ENCODE assay signal across 1 cellular context in genomic region chr10:100286051-100287033, GRCh38.
A peak's percentile ranks its signal among the peaks of the same experiment; 100 is the strongest.
TF ChIP-seq lines count a peak whose summit lies in the region.

BLOC1S2 (minus strand) TSS chr10:100286680; CDS start chr10:100286659, 21 bp downstream.

TF ChIP-seq in HepG2, 621 proteins besides CTCF, POLR2A, EP300 and RAD21 (continued from another document and continues in another):
- TF ChIP-seq E2F1 (CRISPR knock-in tag; IDR thresholded peaks at IDR 0.05): 0 out of 2 replicates have a peak, but pooled peaks have one; percentile 39
- TF ChIP-seq ZBTB20 (CRISPR knock-in tag; IDR thresholded peaks at IDR 0.05; ENCODE audit: borderline replicate concordance, low read depth): no peak
- no peak for TF ChIP-seq IRF1 (CRISPR knock-in tag; IDR thresholded peaks at IDR 0.05; ENCODE audit: low read depth)
- no peak for TF ChIP-seq ZNF646 (CRISPR knock-in tag; IDR thresholded peaks at IDR 0.05)
- no peak for TF ChIP-seq JDP2 (CRISPR knock-in tag; IDR thresholded peaks at IDR 0.05; ENCODE audit: borderline replicate concordance)
- no peak for TF ChIP-seq GPN1 (CRISPR knock-in tag; IDR thresholded peaks at IDR 0.05; ENCODE audit: borderline replicate concordance)
- TF ChIP-seq ZNF333 (CRISPR knock-in tag; IDR thresholded peaks at IDR 0.05; ENCODE audit: borderline replicate concordance): peak; percentile 54; the same call in 1 of the 2 replicates
- TF ChIP-seq ZNF768 (CRISPR knock-in tag; IDR thresholded peaks at IDR 0.05): no peak
- peak; percentile 83; the same call in 1 of the 2 replicates for TF ChIP-seq ETV5 (CRISPR knock-in tag; IDR thresholded peaks at IDR 0.05; ENCODE audit: borderline replicate concordance)
- TF ChIP-seq CAMTA2 (CRISPR knock-in tag; IDR thresholded peaks at IDR 0.05; ENCODE audit: borderline replicate concordance): no peak
- TF ChIP-seq HES4 (CRISPR knock-in tag; IDR thresholded peaks at IDR 0.05; ENCODE audit: borderline replicate concordance): 0 out of 2 replicates have a peak, but pooled peaks have one; percentile 42
- no peak; the same call in 1 of the 2 replicates for TF ChIP-seq SAP130 (CRISPR knock-in tag; IDR thresholded peaks at IDR 0.05; ENCODE audit: low read depth)
- TF ChIP-seq ATF7-NPFF (CRISPR knock-in tag; IDR thresholded peaks at IDR 0.05; ENCODE audit: low read depth): peak; percentile 79
- no peak for TF ChIP-seq RNF2 (conservative IDR thresholded peaks at IDR 0.05; ENCODE audit: low read depth)
- TF ChIP-seq TOPORS (CRISPR knock-in tag; IDR thresholded peaks at IDR 0.05): no peak
- TF ChIP-seq ZFP82 (CRISPR knock-in tag; IDR thresholded peaks at IDR 0.05; ENCODE audit: borderline replicate concordance): no peak
- TF ChIP-seq ZNF317 (CRISPR knock-in tag; IDR thresholded peaks at IDR 0.05): peak; percentile 67; the same call in 1 of the 2 replicates
- peak; percentile 93 for TF ChIP-seq ZNF567 (CRISPR knock-in tag; IDR thresholded peaks at IDR 0.05; ENCODE audit: borderline replicate concordance)
- no peak for TF ChIP-seq JARID2 (CRISPR knock-in tag; IDR thresholded peaks at IDR 0.05; ENCODE audit: insufficient replicate concordance)
- TF ChIP-seq FOSL2 (CRISPR knock-in tag; IDR thresholded peaks at IDR 0.05): peak; percentile 29; the same call in 1 of the 2 replicates
- peak; percentile 78 for TF ChIP-seq CBX5 (CRISPR knock-in tag; IDR thresholded peaks at IDR 0.05; ENCODE audit: borderline replicate concordance)
- 0 out of 2 replicates have a peak, but pooled peaks have one; percentile 11 for TF ChIP-seq ZNF644 (CRISPR knock-in tag; IDR thresholded peaks at IDR 0.05; ENCODE audit: low read depth)
- TF ChIP-seq YEATS4 (CRISPR knock-in tag; IDR thresholded peaks at IDR 0.05; ENCODE audit: borderline replicate concordance): peak; percentile 88; the same call in 1 of the 2 replicates
- TF ChIP-seq SIN3A (IDR thresholded peaks at IDR 0.05; ENCODE audit: borderline replicate concordance, low read depth, low read length): 0 out of 2 replicates have a peak, but pooled peaks have one; percentile 53
- TF ChIP-seq ZNF383 (CRISPR knock-in tag; IDR thresholded peaks at IDR 0.05; ENCODE audit: borderline replicate concordance): no peak; the same call in 1 of the 2 replicates
- TF ChIP-seq, protein P1, sequence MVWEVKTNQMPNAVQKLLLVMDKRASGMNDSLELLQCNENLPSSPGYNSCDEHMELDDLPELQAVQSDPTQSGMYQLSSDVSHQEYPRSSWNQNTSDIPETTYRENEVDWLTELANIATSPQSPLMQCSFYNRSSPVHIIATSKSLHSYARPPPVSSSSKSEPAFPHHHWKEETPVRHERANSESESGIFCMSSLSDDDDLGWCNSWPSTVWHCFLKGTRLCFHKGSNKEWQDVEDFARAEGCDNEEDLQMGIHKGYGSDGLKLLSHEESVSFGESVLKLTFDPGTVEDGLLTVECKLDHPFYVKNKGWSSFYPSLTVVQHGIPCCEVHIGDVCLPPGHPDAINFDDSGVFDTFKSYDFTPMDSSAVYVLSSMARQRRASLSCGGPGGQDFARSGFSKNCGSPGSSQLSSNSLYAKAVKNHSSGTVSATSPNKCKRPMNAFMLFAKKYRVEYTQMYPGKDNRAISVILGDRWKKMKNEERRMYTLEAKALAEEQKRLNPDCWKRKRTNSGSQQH (CRISPR knock-in tag; IDR thresholded peaks at IDR 0.05; ENCODE audit: low read depth): peak; percentile 90
- no peak for TF ChIP-seq MED13 (CRISPR knock-in tag; IDR thresholded peaks at IDR 0.05)
- TF ChIP-seq SP140L (CRISPR knock-in tag; IDR thresholded peaks at IDR 0.05; ENCODE audit: borderline replicate concordance): no peak
- TF ChIP-seq ZNF12 (CRISPR knock-in tag; IDR thresholded peaks at IDR 0.05): 0 out of 2 replicates have a peak, but pooled peaks have one; percentile 7
- peak; percentile 64; the same call in 1 of the 2 replicates for TF ChIP-seq ZNF878 (CRISPR knock-in tag; IDR thresholded peaks at IDR 0.05)
- TF ChIP-seq ZNF547 (CRISPR knock-in tag; IDR thresholded peaks at IDR 0.05): peak; percentile 61; the same call in 1 of the 2 replicates
- no peak for TF ChIP-seq RELA (CRISPR knock-in tag; IDR thresholded peaks at IDR 0.05)
- no peak for TF ChIP-seq CEBPG (CRISPR knock-in tag; IDR thresholded peaks at IDR 0.05)
- no peak for TF ChIP-seq ZBTB42 (CRISPR knock-in tag; IDR thresholded peaks at IDR 0.05)
- TF ChIP-seq AGO1 (IDR thresholded peaks at IDR 0.05; ENCODE audit: low read depth, low read length, poor library complexity, severe bottlenecking): no peak
- TF ChIP-seq ZNF674 (CRISPR knock-in tag; IDR thresholded peaks at IDR 0.05; ENCODE audit: low read depth): no peak
- TF ChIP-seq HCFC1 (IDR thresholded peaks at IDR 0.05; ENCODE audit: low read depth, low read length): no peak
- no peak for TF ChIP-seq ZNF510 (CRISPR knock-in tag; IDR thresholded peaks at IDR 0.05; ENCODE audit: low read depth)
- TF ChIP-seq STAG1 (CRISPR knock-in tag; IDR thresholded peaks at IDR 0.05): no peak
- TF ChIP-seq ATF7 (IDR thresholded peaks at IDR 0.05): no peak
- no peak for TF ChIP-seq ATF7 (CRISPR knock-in tag; IDR thresholded peaks at IDR 0.05)
- TF ChIP-seq HMG20B (CRISPR knock-in tag; conservative IDR thresholded peaks at IDR 0.05): no peak
- TF ChIP-seq ZNF432 (CRISPR knock-in tag; IDR thresholded peaks at IDR 0.05; ENCODE audit: borderline replicate concordance): no peak
- TF ChIP-seq, protein P2, sequence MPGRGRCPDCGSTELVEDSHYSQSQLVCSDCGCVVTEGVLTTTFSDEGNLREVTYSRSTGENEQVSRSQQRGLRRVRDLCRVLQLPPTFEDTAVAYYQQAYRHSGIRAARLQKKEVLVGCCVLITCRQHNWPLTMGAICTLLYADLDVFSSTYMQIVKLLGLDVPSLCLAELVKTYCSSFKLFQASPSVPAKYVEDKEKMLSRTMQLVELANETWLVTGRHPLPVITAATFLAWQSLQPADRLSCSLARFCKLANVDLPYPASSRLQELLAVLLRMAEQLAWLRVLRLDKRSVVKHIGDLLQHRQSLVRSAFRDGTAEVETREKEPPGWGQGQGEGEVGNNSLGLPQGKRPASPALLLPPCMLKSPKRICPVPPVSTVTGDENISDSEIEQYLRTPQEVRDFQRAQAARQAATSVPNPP (CRISPR knock-in tag; IDR thresholded peaks at IDR 0.05): no peak
- TF ChIP-seq SAFB2 (CRISPR knock-in tag; IDR thresholded peaks at IDR 0.05; ENCODE audit: borderline replicate concordance, low read depth): 0 out of 2 replicates have a peak, but pooled peaks have one; percentile 38
- TF ChIP-seq SOX6 (IDR thresholded peaks at IDR 0.05): no peak
- peak; percentile 55; the same call in 1 of the 2 replicates for TF ChIP-seq SOX6 (CRISPR knock-in tag; IDR thresholded peaks at IDR 0.05)
- TF ChIP-seq, protein P3, sequence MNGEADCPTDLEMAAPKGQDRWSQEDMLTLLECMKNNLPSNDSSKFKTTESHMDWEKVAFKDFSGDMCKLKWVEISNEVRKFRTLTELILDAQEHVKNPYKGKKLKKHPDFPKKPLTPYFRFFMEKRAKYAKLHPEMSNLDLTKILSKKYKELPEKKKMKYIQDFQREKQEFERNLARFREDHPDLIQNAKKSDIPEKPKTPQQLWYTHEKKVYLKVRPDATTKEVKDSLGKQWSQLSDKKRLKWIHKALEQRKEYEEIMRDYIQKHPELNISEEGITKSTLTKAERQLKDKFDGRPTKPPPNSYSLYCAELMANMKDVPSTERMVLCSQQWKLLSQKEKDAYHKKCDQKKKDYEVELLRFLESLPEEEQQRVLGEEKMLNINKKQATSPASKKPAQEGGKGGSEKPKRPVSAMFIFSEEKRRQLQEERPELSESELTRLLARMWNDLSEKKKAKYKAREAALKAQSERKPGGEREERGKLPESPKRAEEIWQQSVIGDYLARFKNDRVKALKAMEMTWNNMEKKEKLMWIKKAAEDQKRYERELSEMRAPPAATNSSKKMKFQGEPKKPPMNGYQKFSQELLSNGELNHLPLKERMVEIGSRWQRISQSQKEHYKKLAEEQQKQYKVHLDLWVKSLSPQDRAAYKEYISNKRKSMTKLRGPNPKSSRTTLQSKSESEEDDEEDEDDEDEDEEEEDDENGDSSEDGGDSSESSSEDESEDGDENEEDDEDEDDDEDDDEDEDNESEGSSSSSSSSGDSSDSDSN (CRISPR knock-in tag; IDR thresholded peaks at IDR 0.05): peak; percentile 81
- no peak; a peak in 1 of 4 replicates for TF ChIP-seq MAFK (conservative IDR thresholded peaks at IDR 0.05 in 1 of 2, IDR thresholded peaks at IDR 0.05 in 1 of 2; ENCODE audit: low read length in 2 of 2)
- TF ChIP-seq ZNF331 (CRISPR knock-in tag; IDR thresholded peaks at IDR 0.05): peak; percentile 41; the same call in 1 of the 2 replicates
- TF ChIP-seq SP2 (CRISPR knock-in tag; IDR thresholded peaks at IDR 0.05): no peak
- TF ChIP-seq KDM5B (CRISPR knock-in tag; IDR thresholded peaks at IDR 0.05; ENCODE audit: borderline replicate concordance): peak; percentile 92
- TF ChIP-seq, protein P4, sequence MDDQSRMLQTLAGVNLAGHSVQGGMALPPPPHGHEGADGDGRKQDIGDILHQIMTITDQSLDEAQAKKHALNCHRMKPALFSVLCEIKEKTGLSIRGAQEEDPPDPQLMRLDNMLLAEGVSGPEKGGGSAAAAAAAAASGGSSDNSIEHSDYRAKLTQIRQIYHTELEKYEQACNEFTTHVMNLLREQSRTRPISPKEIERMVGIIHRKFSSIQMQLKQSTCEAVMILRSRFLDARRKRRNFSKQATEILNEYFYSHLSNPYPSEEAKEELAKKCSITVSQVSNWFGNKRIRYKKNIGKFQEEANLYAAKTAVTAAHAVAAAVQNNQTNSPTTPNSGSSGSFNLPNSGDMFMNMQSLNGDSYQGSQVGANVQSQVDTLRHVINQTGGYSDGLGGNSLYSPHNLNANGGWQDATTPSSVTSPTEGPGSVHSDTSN (CRISPR knock-in tag; IDR thresholded peaks at IDR 0.05; ENCODE audit: borderline replicate concordance): no peak
- TF ChIP-seq EED (CRISPR knock-in tag; IDR thresholded peaks at IDR 0.05): no peak
